ENCODE assay signal across 1 cellular context in genomic region chr18:58418361-58418760, GRCh38.
TF ChIP-seq lines count a peak whose summit lies in the region.

No MANE protein-coding gene starts in this region.

TF ChIP-seq in HepG2, 621 proteins besides CTCF, POLR2A, EP300 and RAD21:
- TF ChIP-seq ELF3 (CRISPR knock-in tag; IDR thresholded peaks at IDR 0.05) (no peak), MTF1 (CRISPR knock-in tag; IDR thresholded peaks at IDR 0.05) (no peak), SP4 (CRISPR knock-in tag; IDR thresholded peaks at IDR 0.05) (no peak), ZNF549 (CRISPR knock-in tag; IDR thresholded peaks at IDR 0.05) (no peak), ZNF407 (CRISPR knock-in tag; IDR thresholded peaks at IDR 0.05; ENCODE audit: not compliant biosample characterization) (no peak)
